ENCODE assay signal across 4 cellular contexts in the genomic region with DNA sequence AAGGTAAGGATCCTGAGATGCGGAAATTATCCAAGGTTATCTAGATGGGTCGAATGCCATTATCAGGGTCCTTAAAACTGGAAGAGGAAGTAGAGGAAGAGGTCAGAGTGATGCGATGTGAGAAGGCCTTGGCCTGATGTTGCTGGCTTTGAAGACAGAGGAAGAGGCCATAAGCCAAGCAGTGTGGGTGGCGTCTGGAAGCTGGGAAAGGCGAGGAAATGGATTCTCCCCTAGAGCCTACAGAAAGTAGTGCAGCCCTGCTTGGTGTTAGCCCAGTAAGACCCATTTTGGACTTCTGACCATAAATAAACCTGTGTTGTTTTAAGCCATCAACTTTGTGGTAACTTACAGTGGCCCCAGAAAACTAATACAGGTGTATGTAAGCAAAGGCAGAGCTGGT.
TF ChIP-seq lines count a peak whose summit lies in the region.

No MANE protein-coding gene starts in this region.

TF ChIP-seq in SK-N-SH, 30 proteins besides CTCF, POLR2A, EP300 and RAD21 (continues in another document):
- TF ChIP-seq CHD2 (IDR thresholded peaks at IDR 0.05; ENCODE audit: low read length, partially characterized antibody), result no peak
- TF ChIP-seq NRF1 (IDR thresholded peaks at IDR 0.05; ENCODE audit: low read depth, low read length), result no peak
- TF ChIP-seq FOXM1 (IDR thresholded peaks at IDR 0.05; ENCODE audit: low read depth), result no peak
- TF ChIP-seq MAX (IDR thresholded peaks at IDR 0.05; ENCODE audit: low read depth), result no peak
- TF ChIP-seq, protein P1, sequence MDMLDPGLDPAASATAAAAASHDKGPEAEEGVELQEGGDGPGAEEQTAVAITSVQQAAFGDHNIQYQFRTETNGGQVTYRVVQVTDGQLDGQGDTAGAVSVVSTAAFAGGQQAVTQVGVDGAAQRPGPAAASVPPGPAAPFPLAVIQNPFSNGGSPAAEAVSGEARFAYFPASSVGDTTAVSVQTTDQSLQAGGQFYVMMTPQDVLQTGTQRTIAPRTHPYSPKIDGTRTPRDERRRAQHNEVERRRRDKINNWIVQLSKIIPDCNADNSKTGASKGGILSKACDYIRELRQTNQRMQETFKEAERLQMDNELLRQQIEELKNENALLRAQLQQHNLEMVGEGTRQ (IDR thresholded peaks at IDR 0.05; ENCODE audit: borderline replicate concordance, low read depth, low read length), result no peak
- TF ChIP-seq MXI1 (IDR thresholded peaks at IDR 0.05; ENCODE audit: low read depth, low read length), result no peak
- no peak for TF ChIP-seq FOXJ3 (CRISPR knock-in tag; IDR thresholded peaks at IDR 0.05)
- no peak for TF ChIP-seq SIN3A (IDR thresholded peaks at IDR 0.05; ENCODE audit: borderline replicate concordance, low read depth, low read length)
- TF ChIP-seq RFX5 (IDR thresholded peaks at IDR 0.05; ENCODE audit: low read length), result no peak
- TF ChIP-seq EZH2phosphoT487 (IDR thresholded peaks at IDR 0.05; ENCODE audit: borderline replicate concordance, low read depth), result no peak
- TF ChIP-seq FOSL2 (IDR thresholded peaks at IDR 0.05; ENCODE audit: borderline replicate concordance, low read depth), result no peak
- TF ChIP-seq TCF12 (IDR thresholded peaks at IDR 0.05), result no peak
- no peak for TF ChIP-seq ELF1 (IDR thresholded peaks at IDR 0.05)
- no peak for TF ChIP-seq MEF2A (IDR thresholded peaks at IDR 0.05; ENCODE audit: borderline replicate concordance, low read depth)
- TF ChIP-seq SMC3 (IDR thresholded peaks at IDR 0.05; ENCODE audit: low read depth, low read length), result no peak
- TF ChIP-seq RCOR1 (IDR thresholded peaks at IDR 0.05; ENCODE audit: low read length), result no peak
- no peak for TF ChIP-seq IRF3 (IDR thresholded peaks at IDR 0.05; ENCODE audit: low read depth, low read length)

TF ChIP-seq in SK-N-SH treated with all-trans-retinoic acid at 6 μM for 48 hours, 23 proteins besides CTCF, POLR2A, EP300 and RAD21:
- TF ChIP-seq PPARA (CRISPR knock-in tag; IDR thresholded peaks at IDR 0.05; ENCODE audit: borderline replicate concordance) (no peak), POU6F1 (CRISPR knock-in tag; IDR thresholded peaks at IDR 0.05; ENCODE audit: borderline replicate concordance, low read depth) (no peak), ISL1 (CRISPR knock-in tag; IDR thresholded peaks at IDR 0.05) (no peak), TCF4 (CRISPR knock-in tag; IDR thresholded peaks at IDR 0.05; ENCODE audit: borderline replicate concordance) (no peak), ZNF565 (CRISPR knock-in tag; conservative IDR thresholded peaks at IDR 0.05; ENCODE audit: low read depth) (no peak), ZNF8 (CRISPR knock-in tag; IDR thresholded peaks at IDR 0.05) (no peak)
TF ChIP-seq in SK-N-SH treated with all-trans-retinoic acid at 6 μM for 48 hours: peak in this region for 0.

TF ChIP-seq in HCT116, 20 proteins besides CTCF, POLR2A, EP300 and RAD21:
- TF ChIP-seq SRF (IDR thresholded peaks at IDR 0.05; ENCODE audit: low read depth) (no peak), SP1 (IDR thresholded peaks at IDR 0.05; ENCODE audit: low read depth) (no peak), EZH2phosphoT487 (IDR thresholded peaks at IDR 0.05; ENCODE audit: borderline replicate concordance) (no peak), SIN3A (IDR thresholded peaks at IDR 0.05; ENCODE audit: low read depth) (no peak), TCF7L2 (IDR thresholded peaks at IDR 0.05; ENCODE audit: borderline replicate concordance, extremely low read depth, insufficient read depth, insufficient read length) (no peak)

TF ChIP-seq in K562, 482 proteins besides CTCF, POLR2A, EP300 and RAD21:
- no peak for TF ChIP-seq POLR2AphosphoS5 (IDR thresholded peaks at IDR 0.05; ENCODE audit: control insufficient read depth, insufficient read depth, low read depth, low read length)
- TF ChIP-seq, protein P2, sequence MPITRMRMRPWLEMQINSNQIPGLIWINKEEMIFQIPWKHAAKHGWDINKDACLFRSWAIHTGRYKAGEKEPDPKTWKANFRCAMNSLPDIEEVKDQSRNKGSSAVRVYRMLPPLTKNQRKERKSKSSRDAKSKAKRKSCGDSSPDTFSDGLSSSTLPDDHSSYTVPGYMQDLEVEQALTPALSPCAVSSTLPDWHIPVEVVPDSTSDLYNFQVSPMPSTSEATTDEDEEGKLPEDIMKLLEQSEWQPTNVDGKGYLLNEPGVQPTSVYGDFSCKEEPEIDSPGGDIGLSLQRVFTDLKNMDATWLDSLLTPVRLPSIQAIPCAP (CRISPR knock-in tag; IDR thresholded peaks at IDR 0.05; ENCODE audit: borderline replicate concordance), result no peak
- TF ChIP-seq MAX (CRISPR knock-in tag; IDR thresholded peaks at IDR 0.05), result 0 out of 2 replicates have a peak, but pooled peaks have one; percentile 26
- no peak for TF ChIP-seq ARNT (IDR thresholded peaks at IDR 0.05)
- TF ChIP-seq, protein P3, sequence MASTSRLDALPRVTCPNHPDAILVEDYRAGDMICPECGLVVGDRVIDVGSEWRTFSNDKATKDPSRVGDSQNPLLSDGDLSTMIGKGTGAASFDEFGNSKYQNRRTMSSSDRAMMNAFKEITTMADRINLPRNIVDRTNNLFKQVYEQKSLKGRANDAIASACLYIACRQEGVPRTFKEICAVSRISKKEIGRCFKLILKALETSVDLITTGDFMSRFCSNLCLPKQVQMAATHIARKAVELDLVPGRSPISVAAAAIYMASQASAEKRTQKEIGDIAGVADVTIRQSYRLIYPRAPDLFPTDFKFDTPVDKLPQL (IDR thresholded peaks at IDR 0.05; ENCODE audit: extremely low read depth, insufficient read length), result no peak
- TF ChIP-seq, protein P4, sequence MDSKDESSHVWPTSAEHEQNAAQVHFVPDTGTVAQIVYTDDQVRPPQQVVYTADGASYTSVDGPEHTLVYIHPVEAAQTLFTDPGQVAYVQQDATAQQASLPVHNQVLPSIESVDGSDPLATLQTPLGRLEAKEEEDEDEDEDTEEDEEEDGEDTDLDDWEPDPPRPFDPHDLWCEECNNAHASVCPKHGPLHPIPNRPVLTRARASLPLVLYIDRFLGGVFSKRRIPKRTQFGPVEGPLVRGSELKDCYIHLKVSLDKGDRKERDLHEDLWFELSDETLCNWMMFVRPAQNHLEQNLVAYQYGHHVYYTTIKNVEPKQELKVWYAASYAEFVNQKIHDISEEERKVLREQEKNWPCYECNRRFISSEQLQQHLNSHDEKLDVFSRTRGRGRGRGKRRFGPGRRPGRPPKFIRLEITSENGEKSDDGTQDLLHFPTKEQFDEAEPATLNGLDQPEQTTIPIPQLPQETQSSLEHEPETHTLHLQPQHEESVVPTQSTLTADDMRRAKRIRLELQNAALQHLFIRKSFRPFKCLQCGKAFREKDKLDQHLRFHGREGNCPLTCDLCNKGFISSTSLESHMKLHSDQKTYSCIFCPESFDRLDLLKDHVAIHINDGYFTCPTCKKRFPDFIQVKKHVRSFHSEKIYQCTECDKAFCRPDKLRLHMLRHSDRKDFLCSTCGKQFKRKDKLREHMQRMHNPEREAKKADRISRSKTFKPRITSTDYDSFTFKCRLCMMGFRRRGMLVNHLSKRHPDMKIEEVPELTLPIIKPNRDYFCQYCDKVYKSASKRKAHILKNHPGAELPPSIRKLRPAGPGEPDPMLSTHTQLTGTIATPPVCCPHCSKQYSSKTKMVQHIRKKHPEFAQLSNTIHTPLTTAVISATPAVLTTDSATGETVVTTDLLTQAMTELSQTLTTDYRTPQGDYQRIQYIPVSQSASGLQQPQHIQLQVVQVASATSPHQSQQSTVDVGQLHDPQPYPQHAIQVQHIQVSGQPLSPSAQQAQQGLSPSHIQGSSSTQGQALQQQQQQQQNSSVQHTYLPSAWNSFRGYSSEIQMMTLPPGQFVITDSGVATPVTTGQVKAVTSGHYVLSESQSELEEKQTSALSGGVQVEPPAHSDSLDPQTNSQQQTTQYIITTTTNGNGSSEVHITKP (IDR thresholded peaks at IDR 0.05; ENCODE audit: partially characterized antibody), result peak; percentile 73
- no peak for TF ChIP-seq MTA3 (IDR thresholded peaks at IDR 0.05; ENCODE audit: borderline replicate concordance)
- TF ChIP-seq MLLT1 (IDR thresholded peaks at IDR 0.05), result no peak
